In the genomic region with DNA sequence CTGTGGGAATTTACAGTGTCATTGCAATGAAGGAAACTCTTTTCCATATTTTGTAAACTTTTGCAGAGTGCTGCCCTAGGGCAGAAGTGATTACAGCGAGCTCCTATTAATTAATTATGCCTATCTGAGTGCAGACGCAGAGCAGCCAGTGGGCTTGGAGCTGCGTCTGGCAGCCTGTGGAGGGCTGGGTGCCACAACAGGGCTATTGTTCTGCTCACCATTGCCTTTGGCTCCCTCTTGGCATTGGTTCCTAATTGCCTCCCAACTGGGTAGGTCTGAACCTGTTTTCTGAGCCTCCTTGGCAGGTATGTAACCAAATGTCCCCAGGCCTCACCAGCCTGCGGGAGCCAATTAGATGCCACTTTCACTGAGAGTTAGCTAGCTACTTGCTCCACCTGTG, we compare ENCODE assay signal across 1 cellular context.
TF ChIP-seq lines count a peak whose summit lies in the region.

No MANE protein-coding gene starts in this region.

TF ChIP-seq in HepG2, 621 proteins besides CTCF, POLR2A, EP300 and RAD21 (continued from another document):
- TF ChIP-seq ZNF362 (CRISPR knock-in tag; IDR thresholded peaks at IDR 0.05; ENCODE audit: borderline replicate concordance) (no peak), RXRA (CRISPR knock-in tag; IDR thresholded peaks at IDR 0.05) (no peak)
